28 cellular contexts compared by ENCODE assay signal in genomic region chr12:79900199-79900598, GRCh38.
"Had no signal": no experiment of that assay in that cellular context is flagged by ENCODE, and none has a peak within 500 bp of the region (broad histone marks: within the 10 kb centered on the region; RNA-seq: fewer than 3 reads in every experiment).

No MANE protein-coding gene starts in this region.

- H3K9me3 Mint-ChIP-seq: naive B cell; nephron; stimulated activated naive B cell treated with anti-CD40 and anti-IgM and Interleukin-4, amounts not matched to agents 10 μg/mL and 1 μg/mL and 100 μg/mL, for 72 hours had no signal

- H3K9me3 ChIP-seq: left ventricle myocardium inferior, ovary, prostate gland, stomach, suprapubic skin, thoracic aorta, tibial artery, upper lobe of right lung had no signal

- H3K27ac Mint-ChIP-seq: mesothelial cell of epicardium; nephron; stimulated activated naive B cell treated with anti-CD40 and anti-IgM and Interleukin-4, amounts not matched to agents 10 μg/mL and 1 μg/mL and 100 μg/mL, for 72 hours had no signal

- H3K4me3 Mint-ChIP-seq: mesothelial cell of epicardium; naive B cell; nephron; neural crest cell; stimulated activated naive B cell treated with anti-CD40 and anti-IgM and Interleukin-4, amounts not matched to agents 10 μg/mL and 1 μg/mL and 100 μg/mL, for 72 hours had no signal

- H3K27me3 Mint-ChIP-seq: naive B cell; stimulated activated naive B cell treated with anti-CD40 and anti-IgM and Interleukin-4, amounts not matched to agents 10 μg/mL and 1 μg/mL and 100 μg/mL, for 72 hours had no signal

- H3K36me3 ChIP-seq: left ventricle myocardium inferior, ovary, prostate gland, stomach, suprapubic skin, thoracic aorta, tibial artery, upper lobe of right lung had no signal

- H3K27ac ChIP-seq: hepatocyte, left ventricle myocardium inferior, ovary, prostate gland, skin epidermis, stomach, suprapubic skin, thoracic aorta, upper lobe of right lung had no signal

- H3K4me3 ChIP-seq: hepatocyte, left ventricle myocardium inferior, lung, ovary, prostate gland, skin epidermis, stomach, suprapubic skin, thoracic aorta, tibial artery, upper lobe of right lung had no signal

- H3K36me3 Mint-ChIP-seq: naive B cell had no signal

- DNase-seq: islet precursor cell; left ventricle myocardium inferior; mesendoderm; naive B cell; occipital lobe; ovary; retina; right cardiac atrium; stimulated activated CD4-positive, alpha-beta T cell treated with anti-CD3 and anti-CD28 coated beads, Interleukin-12 subunit alpha, Interleukin-12 subunit beta, amount 100 ng/mL, for 4 hours; stimulated activated CD4-positive, alpha-beta T cell treated with anti-CD3 and anti-CD28 coated beads, Interleukin-15, amount 100 ng/mL, for 24 hours; stimulated activated CD4-positive, alpha-beta T cell treated with anti-CD3 and anti-CD28 coated beads, Interleukin-2, amount 100 ng/mL, for 24 hours; stimulated activated CD4-positive, alpha-beta T cell treated with anti-CD3 and anti-CD28 coated beads, Interleukin-4, amount 100 ng/mL, for 1 hour; stimulated activated naive B cell treated with anti-CD40 and anti-IgM and Interleukin-4, amounts not matched to agents 10 μg/mL and 1 μg/mL and 100 μg/mL, for 72 hours; stimulated activated naive CD8-positive, alpha-beta T cell treated with anti-CD3 and anti-CD28 coated beads, Interleukin-15, Interleukin-2, amounts not matched to agents 100 U/mL and 50 U/mL, for 24 hours; stomach; tibial artery; trophoblast cell; upper lobe of right lung had no signal

- ATAC-seq: right cardiac atrium; sciatic nerve; stimulated activated naive B cell treated with anti-CD40 and anti-IgM and Interleukin-4, amounts not matched to agents 10 μg/mL and 1 μg/mL and 100 μg/mL, for 72 hours; stimulated activated naive CD8-positive, alpha-beta T cell treated with anti-CD3 and anti-CD28 coated beads, Interleukin-15, Interleukin-2, amounts not matched to agents 100 U/mL and 50 U/mL, for 24 hours; upper lobe of right lung had no signal
